In genomic region chr17:16074423-16074822, GRCh38 we compare ENCODE assay signal across 17 cellular contexts.
DNase-seq lines count a peak whose midpoint lies in the region; ATAC-seq, FAIRE-seq and TF ChIP-seq lines count a peak whose summit lies in the region.
"Had no signal": no experiment of that assay in that cellular context is flagged by ENCODE, and none has a peak within 500 bp of the region (broad histone marks: within the 10 kb centered on the region; RNA-seq: fewer than 3 reads in every experiment).

No MANE protein-coding gene starts in this region.

- H3K36me3 Mint-ChIP-seq in GM23338 (ENCODE audit: low read depth) (peaks cover 70% of the 10 kb centered on the region), immature natural killer cell (peaks cover 11 to 59% (median 43%) of the 10 kb centered on the region in 3 donors)
- peaks cover 98% of the 10 kb centered on the region for H3K36me3 Mint-ChIP-seq in activated T-helper 17 cell treated with anti-CD3 and anti-CD28 coated beads, Interleukin-2, amount 50 U/mL, for 72 hours (ENCODE audit: low read depth)

- H3K36me3 ChIP-seq in GM23338 (ENCODE audit: insufficient read depth), result peaks cover 34% of the 10 kb centered on the region; the same call in 1 of the 2 replicates
- peaks cover 0 to 67% (median 23%) of the 10 kb centered on the region in 3 donors for H3K36me3 ChIP-seq in pancreas

- H3K9me3 Mint-ChIP-seq in GM23338 (no peaks in the 10 kb centered on the region), immature natural killer cell (no peaks in the 10 kb centered on the region)
- no peaks in the 10 kb centered on the region for H3K9me3 Mint-ChIP-seq in activated T-helper 17 cell treated with anti-CD3 and anti-CD28 coated beads, Interleukin-2, amount 50 U/mL, for 72 hours
- H3K9me3 Mint-ChIP-seq: CD4-positive, alpha-beta memory T cell had no signal

- H3K27ac ChIP-seq in GM23338 (ENCODE audit: low read depth) (no peak overlapping the region), pancreas (no peak overlapping the region)

- H3K27ac Mint-ChIP-seq in GM23338, result peak overlapping the region; percentile 3; the same call in 1 of the 2 replicates
- peak overlapping the region; percentile 8 for H3K27ac Mint-ChIP-seq in activated T-helper 17 cell treated with anti-CD3 and anti-CD28 coated beads, Interleukin-2, amount 50 U/mL, for 72 hours
- no peak overlapping the region for H3K27ac Mint-ChIP-seq in immature natural killer cell

- no peak overlapping the region for H3K4me2 ChIP-seq in GM23338

- H3K79me2 ChIP-seq in GM23338 (replicated peaks; ENCODE audit: insufficient read depth), result no peaks in the 10 kb centered on the region

- intact Hi-C loops in pancreas (cut with DNase I), result no loop called here

- no peak for TF ChIP-seq CTCF in GM23338 (conservative IDR thresholded peaks at IDR 0.05; ENCODE audit: low read depth in 2 of 2)
- no peak for TF ChIP-seq CTCF in pancreas (IDR thresholded peaks at IDR 0.05)

- no peaks in the 10 kb centered on the region for H3K9me3 ChIP-seq in pancreas

- H3K4me3 Mint-ChIP-seq in GM23338 (no peak overlapping the region), immature natural killer cell (no peak overlapping the region)
- no peak overlapping the region for H3K4me3 Mint-ChIP-seq in activated T-helper 17 cell treated with anti-CD3 and anti-CD28 coated beads, Interleukin-2, amount 50 U/mL, for 72 hours
- H3K4me3 Mint-ChIP-seq: CD4-positive, alpha-beta memory T cell had no signal

- H3K27me3 Mint-ChIP-seq in GM23338 (ENCODE audit: insufficient read depth, low read depth, poor library complexity) (no peaks in the 10 kb centered on the region), immature natural killer cell (ENCODE audit: low read depth in 3 of 3) (no peaks in the 10 kb centered on the region)
- H3K27me3 Mint-ChIP-seq in activated T-helper 17 cell treated with anti-CD3 and anti-CD28 coated beads, Interleukin-2, amount 50 U/mL, for 72 hours, result no peaks in the 10 kb centered on the region
- H3K27me3 Mint-ChIP-seq: CD4-positive, alpha-beta memory T cell had no signal

- FAIRE-seq in HTR-8/SVneo (lab: Jason Lieb, UNC), result peak; percentile 78
- FAIRE-seq in pancreas (lab: Jason Lieb, UNC), result no peak
- FAIRE-seq: G401.6, H1 had no signal

- no peak overlapping the region for H2AFZ ChIP-seq in GM23338

- H3K4me1 Mint-ChIP-seq in GM23338, result no peaks in the 10 kb centered on the region
- H3K4me1 Mint-ChIP-seq in activated T-helper 17 cell treated with anti-CD3 and anti-CD28 coated beads, Interleukin-2, amount 50 U/mL, for 72 hours, result no peaks in the 10 kb centered on the region
- H3K4me1 Mint-ChIP-seq in immature natural killer cell, result no peaks in the 10 kb centered on the region

- no peak for DNase-seq in GM23338 (ENCODE audit: low spot score)
- no peak for DNase-seq in HTR-8/SVneo (ENCODE audit: insufficient read length, low spot score)
- DNase-seq in pancreas, result no peak
- DNase-seq in glomerular visceral epithelial cell (ENCODE audit: extremely low spot score), result no peak
- DNase-seq in immature natural killer cell, result no peak
- DNase-seq in HCEC 1CT, result no peak
- DNase-seq: C1 segment of cervical spinal cord; Calu3; CD4-positive, alpha-beta memory T cell; COR-L47; DMS153; DND-41; H7 had no signal

- WGBS in pancreas, 2 donors, result 45 to 57% methylated on average over 3 of the region's 3 CpGs

- no peak overlapping the region for H3K4me3 ChIP-seq in GM23338
- H3K4me3 ChIP-seq in pancreas, result no peak overlapping the region

- H3K4me1 ChIP-seq in GM23338 (ENCODE audit: insufficient read depth) (no peaks in the 10 kb centered on the region), pancreas (peaks cover 0 to 7% (median 0%) of the 10 kb centered on the region in 3 donors)

- no peaks in the 10 kb centered on the region for H3F3A ChIP-seq in GM23338 (replicated peaks; ENCODE audit: low read depth)

- ATAC-seq in GM23338, result no peak
- ATAC-seq in activated T-helper 17 cell treated with anti-CD3 and anti-CD28 coated beads, Interleukin-2, amount 50 U/mL, for 72 hours (replicated peaks), result no peak
- peak in 3 of 4 donors; percentile 36 to 75 (median 71) for ATAC-seq in pancreas
- ATAC-seq: HCT116 had no signal

- H3K27me3 ChIP-seq in GM23338 (ENCODE audit: insufficient read depth), result no peaks in the 10 kb centered on the region
- H3K27me3 ChIP-seq in pancreas, result no peaks in the 10 kb centered on the region

- H3K9me2 ChIP-seq in GM23338 (ENCODE audit: insufficient read depth), result no peaks in the 10 kb centered on the region

- H4K20me1 ChIP-seq in GM23338 (replicated peaks; ENCODE audit: insufficient read depth), result no peaks in the 10 kb centered on the region

TF ChIP-seq in GM23338, 12 proteins besides CTCF, POLR2A, EP300 and RAD21 (continues in another document):
- TF ChIP-seq STAT1 (IDR thresholded peaks at IDR 0.05; ENCODE audit: unreplicated experiment) (no peak), ETS1 (IDR thresholded peaks at IDR 0.05) (no peak), REST (IDR thresholded peaks at IDR 0.05; ENCODE audit: unreplicated experiment) (no peak), EZH2 (IDR thresholded peaks at IDR 0.05; ENCODE audit: low read depth, unreplicated experiment) (no peak)

Comparison
In these comparisons a context has a peak if more than half of its experiments do, and no peak if none do; other contexts are left out.
1. ATAC-seq: peak in pancreas (3 of 4); none in GM23338 (single experiment) and activated T-helper 17 cell treated with anti-CD3 and anti-CD28 coated beads, Interleukin-2, amount 50 U/mL, for 72 hours (single experiment).
2. H3K27ac Mint-ChIP-seq: peak in GM23338 (single experiment) and activated T-helper 17 cell treated with anti-CD3 and anti-CD28 coated beads, Interleukin-2, amount 50 U/mL, for 72 hours (single experiment); none in immature natural killer cell (0 of 6).